ENCODE assay signal across 1 cellular context in genomic region chr1:157262422-157262821, GRCh38.
TF ChIP-seq lines count a peak whose summit lies in the region.

No MANE protein-coding gene starts in this region.

TF ChIP-seq in K562, 482 proteins besides CTCF, POLR2A, EP300 and RAD21 (continued from another document):
- TF ChIP-seq VEZF1 (CRISPR knock-in tag; IDR thresholded peaks at IDR 0.05) (no peak), TEAD2 (tag; IDR thresholded peaks at IDR 0.05) (no peak), EP400 (IDR thresholded peaks at IDR 0.05) (no peak), NR2C1 (IDR thresholded peaks at IDR 0.05) (peak; percentile 43; the same call in 1 of the 2 replicates), NR2C1 (tag; IDR thresholded peaks at IDR 0.05) (peak; percentile 28), ZNF592 (IDR thresholded peaks at IDR 0.05) (no peak), MAFK (IDR thresholded peaks at IDR 0.05; ENCODE audit: low read length) (no peak), RCOR1 (IDR thresholded peaks at IDR 0.05; ENCODE audit: borderline replicate concordance in 1 of 2, low read depth in 2 of 2, low read length in 2 of 2) (peak in 1 of 2 experiments; percentile 64; a peak in 1 of 4 replicates), ZNF224 (CRISPR knock-in tag; IDR thresholded peaks at IDR 0.05) (no peak), TEAD4 (IDR thresholded peaks at IDR 0.05; ENCODE audit: low read length) (peak; percentile 73), TEAD4 (CRISPR knock-in tag; IDR thresholded peaks at IDR 0.05; ENCODE audit: borderline replicate concordance) (no peak), RNF2 (IDR thresholded peaks at IDR 0.05) (no peak), TBL1XR1 (IDR thresholded peaks at IDR 0.05; ENCODE audit: low read length in 2 of 2) (peak; percentile 73 to 92; a peak in 3 of 4 replicates), FOSL1 (tag; conservative IDR thresholded peaks at IDR 0.05) (peak; percentile 55), ZFP36 (IDR thresholded peaks at IDR 0.05; ENCODE audit: low read depth, low read length, partially characterized antibody) (no peak), JUND (IDR thresholded peaks at IDR 0.05; ENCODE audit: borderline replicate concordance, low read depth, low read length) (peak; percentile 72), JUND (tag; IDR thresholded peaks at IDR 0.05; ENCODE audit: borderline replicate concordance, low read depth, low read length) (peak; percentile 59; the same call in 1 of the 3 replicates), PKNOX1 (IDR thresholded peaks at IDR 0.05) (peak; percentile 69), ILK (tag; IDR thresholded peaks at IDR 0.05; ENCODE audit: borderline replicate concordance, low read depth) (no peak), ZFP30 (CRISPR knock-in tag; IDR thresholded peaks at IDR 0.05; ENCODE audit: borderline replicate concordance) (no peak), ZNF444 (CRISPR knock-in tag; IDR thresholded peaks at IDR 0.05) (no peak), ZNF347 (CRISPR knock-in tag; IDR thresholded peaks at IDR 0.05; ENCODE audit: low read depth) (no peak), FOXK1 (CRISPR knock-in tag; IDR thresholded peaks at IDR 0.05; ENCODE audit: borderline replicate concordance) (no peak), ZNF398 (CRISPR knock-in tag; IDR thresholded peaks at IDR 0.05) (no peak), CREM (IDR thresholded peaks at IDR 0.05; ENCODE audit: low read depth) (peak; percentile 41; the same call in 1 of the 2 replicates), POU5F1 (IDR thresholded peaks at IDR 0.05; ENCODE audit: borderline replicate concordance, low read depth, low read length, partially characterized antibody) (no peak), SMAD4 (CRISPR knock-in tag; conservative IDR thresholded peaks at IDR 0.05) (peak; percentile 99), TAL1 (IDR thresholded peaks at IDR 0.05) (peak; percentile 32; the same call in 1 of the 2 replicates), HDAC3 (IDR thresholded peaks at IDR 0.05; ENCODE audit: borderline replicate concordance, partially characterized antibody) (peak; percentile 76)
